In the genomic region with DNA sequence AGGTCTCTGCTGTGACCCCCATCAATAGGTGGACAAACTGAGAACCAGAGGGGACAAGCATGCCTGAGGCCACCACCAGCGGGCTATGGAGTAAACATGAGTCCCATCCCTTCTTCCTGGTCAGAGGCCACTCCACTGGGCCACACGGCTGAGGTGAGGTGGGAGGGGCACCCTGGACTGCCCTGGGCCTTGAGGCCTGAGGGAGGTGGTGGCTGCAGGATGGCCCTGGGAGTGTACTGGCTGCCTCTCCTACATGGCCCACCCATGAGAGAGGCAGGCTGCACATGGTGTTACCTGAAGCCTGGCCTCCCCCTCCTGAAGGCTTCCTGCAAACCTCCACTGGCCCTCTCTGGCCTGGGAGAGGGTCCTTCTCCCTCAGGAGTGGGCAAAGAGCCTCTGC, we compare ENCODE assay signal across 24 cellular contexts.
"Had no signal": no experiment of that assay in that cellular context is flagged by ENCODE, and none has a peak within 500 bp of the region (broad histone marks: within the 10 kb centered on the region; RNA-seq: fewer than 3 reads in every experiment).

No MANE protein-coding gene starts in this region.

- H3K36me3 ChIP-seq: neural progenitor cell, pancreas, prostate gland, right lobe of liver, sigmoid colon, stomach, thoracic aorta, thyroid gland, tibial nerve, upper lobe of left lung, uterus had no signal

- H3K4me3 ChIP-seq: neural progenitor cell, pancreas, prostate gland, right lobe of liver, sigmoid colon, stomach, thoracic aorta, thyroid gland, tibial nerve, upper lobe of left lung, uterus had no signal

- DNase-seq: naive thymus-derived CD4-positive, alpha-beta T cell; natural killer cell; occipital lobe; right cardiac atrium; right lobe of liver; sigmoid colon; small intestine; stimulated activated CD4-positive, alpha-beta T cell treated with anti-CD3 and anti-CD28 coated beads, Interleukin-15, amount 100 ng/mL, for 24 hours; stimulated activated CD4-positive, alpha-beta T cell treated with anti-CD3 and anti-CD28 coated beads, Interleukin-2, amount 100 ng/mL, for 24 hours; stimulated activated CD4-positive, alpha-beta T cell treated with anti-CD3 and anti-CD28 coated beads, Interleukin-2, amount 100 ng/mL, for 48 hours; stimulated activated CD4-positive, alpha-beta T cell treated with anti-CD3 and anti-CD28 coated beads, Interleukin-4, amount 100 ng/mL, for 24 hours; stimulated activated naive B cell treated with anti-CD40 and anti-IgM and Interleukin-4, amounts not matched to agents 10 μg/mL and 1 μg/mL and 100 μg/mL, for 72 hours; stimulated activated naive CD4-positive, alpha-beta T cell treated with Interleukin-2 at 50 U/mL for 16 hours; stomach; thyroid gland; trophoblast cell; uterus had no signal

- H3K27ac ChIP-seq: neural progenitor cell, pancreas, prostate gland, right lobe of liver, sigmoid colon, stomach, thoracic aorta, thyroid gland, tibial nerve, upper lobe of left lung, uterus had no signal

- H3K4me2 ChIP-seq: neural progenitor cell had no signal

- H3K27me3 ChIP-seq: neural progenitor cell, pancreas, right lobe of liver, sigmoid colon, stomach, thyroid gland, tibial nerve, upper lobe of left lung, uterus had no signal

- H3K9me3 ChIP-seq: pancreas, prostate gland, right lobe of liver, thoracic aorta, thyroid gland, uterus had no signal

- ATAC-seq: naive thymus-derived CD4-positive, alpha-beta T cell; natural killer cell; pancreas; right cardiac atrium; right lobe of liver; stimulated activated effector memory CD8-positive, alpha-beta T cell treated with anti-CD3 and anti-CD28 coated beads, Interleukin-12 subunit alpha, Interleukin-12 subunit beta, amount 100 ng/mL, for 72 hours; stimulated activated naive B cell treated with anti-CD40 and anti-IgM and Interleukin-4, amounts not matched to agents 10 μg/mL and 1 μg/mL and 100 μg/mL, for 72 hours had no signal

- H3K4me1 ChIP-seq: neural progenitor cell, pancreas, prostate gland, right lobe of liver, sigmoid colon, stomach, thyroid gland, tibial nerve, upper lobe of left lung, uterus had no signal

- H2AFZ ChIP-seq: neural progenitor cell had no signal
